In the genomic region with DNA sequence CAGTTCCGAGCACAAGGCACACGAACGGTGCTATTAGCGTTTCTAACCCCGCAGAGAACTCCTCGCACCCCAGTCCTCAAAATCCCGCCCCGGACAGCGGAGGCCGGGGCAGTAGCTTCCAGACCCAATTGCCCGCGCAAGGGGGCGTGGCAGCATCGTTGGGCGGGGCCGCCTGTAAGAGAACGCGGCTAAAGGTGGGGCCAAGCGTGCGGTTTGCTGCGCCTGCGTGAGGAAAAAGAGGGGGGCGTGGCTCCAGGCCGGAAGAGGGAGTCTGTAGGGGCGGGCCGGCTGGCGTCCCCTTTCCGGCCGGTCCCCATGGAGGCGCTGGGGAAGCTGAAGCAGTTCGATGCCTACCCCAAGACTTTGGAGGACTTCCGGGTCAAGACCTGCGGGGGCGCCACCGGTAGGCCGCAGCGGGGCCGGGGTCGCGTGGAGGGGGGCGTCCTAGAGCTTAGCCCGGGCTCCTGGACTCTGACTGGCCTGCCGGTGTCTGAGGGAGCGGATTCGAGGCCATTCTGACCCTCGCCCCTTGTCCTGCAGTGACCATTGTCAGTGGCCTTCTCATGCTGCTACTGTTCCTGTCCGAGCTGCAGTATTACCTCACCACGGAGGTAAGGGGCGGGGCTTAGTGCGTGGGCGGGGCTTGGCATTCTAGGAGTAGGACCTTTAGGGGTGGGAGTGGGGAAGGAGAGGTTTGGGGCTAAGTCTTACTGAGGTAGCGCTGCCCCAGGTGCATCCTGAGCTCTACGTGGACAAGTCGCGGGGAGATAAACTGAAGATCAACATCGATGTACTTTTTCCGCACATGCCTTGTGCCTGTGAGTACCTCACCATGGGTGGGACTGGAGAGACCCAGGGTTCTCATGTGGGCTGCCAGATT, we compare ENCODE assay signal across 1 cellular context.
TF ChIP-seq lines count a peak whose summit lies in the region.

A gene (plus strand): TSS at position 296 of the 880 bp plus-strand sequence. CDS start 20 bp downstream, at position 316.

TF ChIP-seq in HEK293, 187 proteins besides CTCF, POLR2A, EP300 and RAD21 (continued from another document):
- TF ChIP-seq, protein P1, sequence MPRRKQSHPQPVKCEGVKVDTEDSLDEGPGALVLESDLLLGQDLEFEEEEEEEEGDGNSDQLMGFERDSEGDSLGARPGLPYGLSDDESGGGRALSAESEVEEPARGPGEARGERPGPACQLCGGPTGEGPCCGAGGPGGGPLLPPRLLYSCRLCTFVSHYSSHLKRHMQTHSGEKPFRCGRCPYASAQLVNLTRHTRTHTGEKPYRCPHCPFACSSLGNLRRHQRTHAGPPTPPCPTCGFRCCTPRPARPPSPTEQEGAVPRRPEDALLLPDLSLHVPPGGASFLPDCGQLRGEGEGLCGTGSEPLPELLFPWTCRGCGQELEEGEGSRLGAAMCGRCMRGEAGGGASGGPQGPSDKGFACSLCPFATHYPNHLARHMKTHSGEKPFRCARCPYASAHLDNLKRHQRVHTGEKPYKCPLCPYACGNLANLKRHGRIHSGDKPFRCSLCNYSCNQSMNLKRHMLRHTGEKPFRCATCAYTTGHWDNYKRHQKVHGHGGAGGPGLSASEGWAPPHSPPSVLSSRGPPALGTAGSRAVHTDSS (tag by site-specific recombination; IDR thresholded peaks at IDR 0.05), result no peak
- peak; percentile 81 for TF ChIP-seq OSR2 (tag by site-specific recombination; IDR thresholded peaks at IDR 0.05)
- peak; percentile 81 for TF ChIP-seq ZNF629 (tag by site-specific recombination; IDR thresholded peaks at IDR 0.05)
- TF ChIP-seq ZNF830 (tag by site-specific recombination; IDR thresholded peaks at IDR 0.05; ENCODE audit: low read depth), result no peak
- peak; percentile 73 for TF ChIP-seq KLF16 (tag by site-specific recombination; IDR thresholded peaks at IDR 0.05)
- no peak for TF ChIP-seq ZNF626 (tag by site-specific recombination; IDR thresholded peaks at IDR 0.05)
- TF ChIP-seq, protein P2, sequence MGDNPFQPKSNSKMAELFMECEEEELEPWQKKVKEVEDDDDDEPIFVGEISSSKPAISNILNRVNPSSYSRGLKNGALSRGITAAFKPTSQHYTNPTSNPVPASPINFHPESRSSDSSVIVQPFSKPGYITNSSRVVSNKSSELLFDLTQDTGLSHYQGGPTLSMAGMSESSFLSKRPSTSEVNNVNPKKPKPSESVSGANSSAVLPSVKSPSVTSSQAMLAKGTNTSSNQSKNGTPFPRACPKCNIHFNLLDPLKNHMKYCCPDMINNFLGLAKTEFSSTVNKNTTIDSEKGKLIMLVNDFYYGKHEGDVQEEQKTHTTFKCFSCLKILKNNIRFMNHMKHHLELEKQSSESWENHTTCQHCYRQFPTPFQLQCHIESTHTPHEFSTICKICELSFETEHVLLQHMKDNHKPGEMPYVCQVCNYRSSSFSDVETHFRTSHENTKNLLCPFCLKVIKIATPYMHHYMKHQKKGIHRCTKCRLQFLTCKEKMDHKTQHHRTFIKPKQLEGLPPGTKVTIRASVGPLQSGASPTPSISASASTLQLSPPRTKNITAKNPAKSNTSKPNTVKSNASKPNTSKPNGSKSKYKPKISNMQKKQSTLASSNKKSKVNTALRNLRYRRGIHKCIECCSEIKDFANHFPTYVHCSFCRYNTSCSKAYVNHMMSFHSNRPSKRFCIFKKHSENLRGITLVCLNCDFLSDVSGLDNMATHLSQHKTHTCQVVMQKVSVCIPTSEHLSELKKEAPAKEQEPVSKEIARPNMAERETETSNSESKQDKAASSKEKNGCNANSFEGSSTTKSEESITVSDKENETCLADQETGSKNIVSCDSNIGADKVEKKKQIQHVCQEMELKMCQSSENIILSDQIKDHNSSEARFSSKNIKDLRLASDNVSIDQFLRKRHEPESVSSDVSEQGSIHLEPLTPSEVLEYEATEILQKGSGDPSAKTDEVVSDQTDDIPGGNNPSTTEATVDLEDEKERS (tag by site-specific recombination; IDR thresholded peaks at IDR 0.05), result no peak
- TF ChIP-seq, protein P3, sequence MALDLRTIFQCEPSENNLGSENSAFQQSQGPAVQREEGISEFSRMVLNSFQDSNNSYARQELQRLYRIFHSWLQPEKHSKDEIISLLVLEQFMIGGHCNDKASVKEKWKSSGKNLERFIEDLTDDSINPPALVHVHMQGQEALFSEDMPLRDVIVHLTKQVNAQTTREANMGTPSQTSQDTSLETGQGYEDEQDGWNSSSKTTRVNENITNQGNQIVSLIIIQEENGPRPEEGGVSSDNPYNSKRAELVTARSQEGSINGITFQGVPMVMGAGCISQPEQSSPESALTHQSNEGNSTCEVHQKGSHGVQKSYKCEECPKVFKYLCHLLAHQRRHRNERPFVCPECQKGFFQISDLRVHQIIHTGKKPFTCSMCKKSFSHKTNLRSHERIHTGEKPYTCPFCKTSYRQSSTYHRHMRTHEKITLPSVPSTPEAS (tag by site-specific recombination; IDR thresholded peaks at IDR 0.05), result no peak
- no peak for TF ChIP-seq ZNF23 (tag by site-specific recombination; IDR thresholded peaks at IDR 0.05; ENCODE audit: borderline replicate concordance)
